11 cellular contexts compared by ENCODE assay signal in genomic region chr2:110679337-110679707, GRCh38. TPM values are rescaled to one million over a fixed set of nuclear protein-coding genes. Genes with fewer than 3 reads are reported as not detected.
DNase-seq lines count a peak whose midpoint lies in the region; ATAC-seq, FAIRE-seq and TF ChIP-seq lines count a peak whose summit lies in the region.
"Had no signal": no experiment of that assay in that cellular context is flagged by ENCODE, and none has a peak within 500 bp of the region (broad histone marks: within the 10 kb centered on the region; RNA-seq: fewer than 3 reads in every experiment).

No MANE protein-coding gene starts in this region.

- BruUV-seq in Calu3 (replicated peaks; lab: Mats Ljungman, UMichigan): no TSS peak
- BruUV-seq in GM12878 (replicated peaks; lab: Mats Ljungman, UMichigan): no TSS peak

- intact Hi-C loops in Calu3 (cut with micrococcal nuclease; ENCODE audit: unreplicated experiment) (loop anchor here (5.0 kb wide), 1 partner anchor 78 kb away; no protein-coding TSS in a partner anchor), GM12878 (cut with micrococcal nuclease; ENCODE audit: unreplicated experiment) (no loop called here)

- TF ChIP-seq POLR2A in GM12878 (IDR thresholded peaks at IDR 0.05; ENCODE audit: low read depth, low read length): no peak

- SMC1A ChIA-PET in GM12878 (lab: Charles Lee; ENCODE audit: uncharacterized antibody, unreplicated experiment): interaction anchor here (0.9 to 17.1 kb wide), 11 partner anchors 12 to 72 kb away, joined by 3 to 251 read pairs (median 8); no protein-coding TSS in a partner anchor

- peaks cover 9% of the 10 kb centered on the region for H3K4me1 ChIP-seq in GM12878 (ENCODE audit: control insufficient read depth, insufficient read depth, low read length)

- no peak for FAIRE-seq in GM12878 (lab: Jason Lieb, UNC)

- POLR2A ChIA-PET in GM12878 (lab: Charles Lee): interaction anchor here (0.8 to 3.1 kb wide), 7 partner anchors 10 to 68 kb away, joined by 3 to 22 read pairs (median 4); no protein-coding TSS in a partner anchor

- H4K20me1 ChIP-seq in GM12878 (ENCODE audit: control insufficient read depth, insufficient read depth): no peaks in the 10 kb centered on the region

- H2AFZ ChIP-seq in GM12878 (ENCODE audit: control insufficient read depth, low read depth, low read length): no peak overlapping the region

- peaks cover 39% of the 10 kb centered on the region for H3K79me2 ChIP-seq in GM12878 (ENCODE audit: control insufficient read depth, insufficient read depth, low read length)

- H3K4me2 ChIP-seq in GM12878 (ENCODE audit: control insufficient read depth, insufficient read depth): peak overlapping the region; percentile 93

- DNase-seq in Calu3: no peak
- no peak for DNase-seq in GM12878 (ENCODE audit: low read depth, low spot score)
- no peak for DNase-seq in nephron progenitor cell
- no peak for DNase-seq in H7
- no peak for DNase-seq in superior temporal gyrus (ENCODE audit: extremely low spot score)

- H3K27me3 Mint-ChIP-seq in Calu3 (ENCODE audit: unreplicated experiment) (peaks cover 34% of the 10 kb centered on the region), nephron progenitor cell (ENCODE audit: low read depth, poor library complexity) (peaks cover 8% of the 10 kb centered on the region)

- ATAC-seq in GM12878: no peak
- no peak for ATAC-seq in HG02610 (IDR thresholded peaks at IDR 0.05; ENCODE audit: unreplicated experiment)
- ATAC-seq: activated naive CD4-positive, alpha-beta T cell treated with anti-CD3 and anti-CD28 coated beads, Interleukin-2, amount 50 U/mL, for 72 hours had no signal

- RAD21 ChIA-PET in GM12878 (lab: Charles Lee; ENCODE audit: unreplicated experiment): interaction anchor here (1.0 to 5.4 kb wide), 6 partner anchors 14 to 75 kb away, joined by 3 to 53 read pairs (median 11); no protein-coding TSS in a partner anchor

- H3K36me3 ChIP-seq in KOPT-K1 (ENCODE audit: insufficient read depth, low read length) (peaks cover 21% of the 10 kb centered on the region), GM12878 (ENCODE audit: control insufficient read depth in 2 of 2, insufficient read depth in 2 of 2, low read length in 1 of 2) (no peaks in the 10 kb centered on the region), H7 (replicated peaks; ENCODE audit: control insufficient read depth, insufficient read depth, low read length) (no peaks in the 10 kb centered on the region; the same call in 1 of the 2 replicates)
- H3K36me3 ChIP-seq: tibial nerve had no signal

- H3K36me3 Mint-ChIP-seq in Calu3 (ENCODE audit: insufficient read depth, unreplicated experiment): peaks cover 21% of the 10 kb centered on the region
- no peaks in the 10 kb centered on the region for H3K36me3 Mint-ChIP-seq in nephron progenitor cell (ENCODE audit: low read depth)

- no peak for TF ChIP-seq EP300 in GM12878 (IDR thresholded peaks at IDR 0.05; ENCODE audit: borderline replicate concordance in 1 of 2, control insufficient read depth in 1 of 2, low read depth in 2 of 2, low read length in 2 of 2)

- H3K4me3 ChIP-seq in GM12878 (0 out of 2 replicates have a peak overlapping the region, but pooled peaks have one; percentile 87), H7 (ENCODE audit: insufficient read depth, low read depth, low read length) (no peak overlapping the region)
- H3K4me3 ChIP-seq: mucosa of descending colon had no signal

- H3K9me3 Mint-ChIP-seq in Calu3 (ENCODE audit: low read depth, unreplicated experiment) (no peaks in the 10 kb centered on the region), nephron progenitor cell (no peaks in the 10 kb centered on the region)
- H3K9me3 Mint-ChIP-seq: activated naive CD4-positive, alpha-beta T cell treated with anti-CD3 and anti-CD28 coated beads, Interleukin-2, amount 50 U/mL, for 72 hours had no signal

- H3K9me3 ChIP-seq in KOPT-K1 (ENCODE audit: insufficient read depth, low read length, poor library complexity, severe bottlenecking) (no peaks in the 10 kb centered on the region), GM12878 (replicated peaks; ENCODE audit: control insufficient read depth, insufficient read depth, low read length) (no peaks in the 10 kb centered on the region)
- H3K9me3 ChIP-seq: mucosa of descending colon, tibial nerve had no signal

- H3K9ac ChIP-seq in GM12878 (ENCODE audit: control insufficient read depth, insufficient read depth, low read length): no peak overlapping the region

- TF ChIP-seq RAD21 in GM12878 (IDR thresholded peaks at IDR 0.05; ENCODE audit: insufficient read depth, low read depth, low read length): peak; percentile 34

- H3K4me1 Mint-ChIP-seq in Calu3 (ENCODE audit: low read depth, unreplicated experiment) (peaks cover 30% of the 10 kb centered on the region), nephron progenitor cell (peaks cover 48% of the 10 kb centered on the region)

- CTCF ChIA-PET in Calu3 (lab: Charles Lee) (interaction anchor here (0.9 to 1.1 kb wide), 2 partner anchors 14 to 76 kb away, joined by 3 to 4 read pairs; no protein-coding TSS in a partner anchor), GM12878 (lab: Yijun Ruan, JAX) (interaction anchor here (0.9 to 4.4 kb wide), 9 partner anchors 14 to 76 kb away, joined by 3 to 43 read pairs (median 5); no protein-coding TSS in a partner anchor)

- H3K27ac Mint-ChIP-seq in Calu3 (ENCODE audit: unreplicated experiment): no peak overlapping the region
- peak overlapping the region; percentile 85 for H3K27ac Mint-ChIP-seq in nephron progenitor cell

- TF ChIP-seq CTCF in Calu3 (IDR thresholded peaks at IDR 0.05; ENCODE audit: unreplicated experiment) (no peak), GM12878 (IDR thresholded peaks at IDR 0.05 in 2 of 3, conservative IDR thresholded peaks at IDR 0.05 in 1 of 3; ENCODE audit: control insufficient read depth in 2 of 3, extremely low read depth in 1 of 3, insufficient read depth in 1 of 3, low read depth in 3 of 3, low read length in 3 of 3) (0 out of 6 replicates have a peak, but pooled peaks of 2 of the 3 experiments have one; percentile 9 to 19), nephron progenitor cell (IDR thresholded peaks at IDR 0.05) (no peak)

- in situ Hi-C loops in GM12878 (cut with MboI): no loop called here

- H3K4me3 Mint-ChIP-seq in Calu3 (ENCODE audit: low read depth, unreplicated experiment) (peak overlapping the region; percentile 94), nephron progenitor cell (peak overlapping the region; percentile 98)

- no peaks in the 10 kb centered on the region for H3K27me3 ChIP-seq in GM12878 (replicated peaks in 1 of 2; ENCODE audit: control insufficient read depth in 2 of 2, insufficient read depth in 2 of 2, low read length in 1 of 2)
- H3K27me3 ChIP-seq in H7 (ENCODE audit: control insufficient read depth, insufficient read depth, low read length): peaks cover 11% of the 10 kb centered on the region
- H3K27me3 ChIP-seq: tibial nerve had no signal

- WGBS in GM12878 (ENCODE audit: insufficient coverage, insufficient replicate concordance, low lambda C conversion rate, missing lambda C conversion rate): 27% methylated on average over 9 of the region's 9 CpGs

- H3K27ac ChIP-seq in KOPT-K1 (ENCODE audit: low read depth, low read length, poor library complexity, severe bottlenecking) (peak overlapping the region; percentile 99), GM12878 (ENCODE audit: control insufficient read depth, insufficient read depth) (no peak overlapping the region)

RNA-seq across cellular contexts. Expression of gene BUB1, which starts 1.5 kb away (rescaled TPM):
- total RNA-seq in Calu3 (2022) (63.6 and 66.1 TPM in 2 replicates), GM12878 (2014; rRNA removed) (83.5 and 95.9 TPM in 2 replicates), GM12878 (2014; rRNA removed; fragmentation: Illumina TruSeq; extraction: Trizol) (114 TPM in 2 replicates), GM12878 (2021) (73.9 and 77.1 TPM in 2 replicates)
- total RNA-seq in GM12878 (2013; cell fraction: nucleolus; rRNA removed): 180 and 201 TPM in 2 replicates
- 31.8 TPM for polyA plus RNA-seq in GM12878 (2011; ENCODE audit: low read depth)
- polyA plus RNA-seq in GM12878 (2011; rRNA removed) (105 and 140 TPM in 2 replicates), GM12878 (2014; fragmentation: Illumina TruSeq; extraction: Trizol) (94.2 and 121 TPM in 2 replicates), GM12878 (2014; fragmentation: Nextera tagmentation; extraction: Ambion mirVana) (10 to 100 TPM; 52.4 to 57.0 TPM), GM12878 (2014; rRNA removed) (59.8 and 80.8 TPM in 2 replicates), GM12878 (2016; fragmentation: Nextera tagmentation; extraction: Ambion mirVana) (100 to 1,000 TPM; 133 to 142 TPM)
- 55.8 and 57.1 TPM in 2 replicates for polyA plus RNA-seq in GM12878 (2011; cell fraction: cytosol; rRNA removed)
- polyA plus RNA-seq in GM12878 (2011; cell fraction: nucleus; rRNA removed): 79.1 and 91.4 TPM in 2 replicates
- 30.4 and 48.4 TPM in 2 replicates for polyA plus RNA-seq in GM12878 (2012)
- 122 and 124 TPM in 2 replicates for polyA minus RNA-seq in GM12878 (2011; rRNA and poly(A)+ RNA removed)
- 43.3 and 50.5 TPM in 2 replicates for polyA minus RNA-seq in GM12878 (2011; cell fraction: cytosol; rRNA and poly(A)+ RNA removed)
- 82.3 and 134 TPM in 2 replicates for polyA minus RNA-seq in GM12878 (2011; cell fraction: nucleus; rRNA and poly(A)+ RNA removed)
- total RNA-seq in H7 (2014; rRNA removed; shearing (Covaris generic)): 136 and 169 TPM in 2 replicates

RNA-seq across cellular contexts. Expression of gene ACOXL, which starts 53.1 kb away (rescaled TPM):
- total RNA-seq in Calu3 (2022) (2.4 and 2.7 TPM in 2 replicates), GM12878 (2014; rRNA removed) (0.73 and 1.1 TPM in 2 replicates), GM12878 (2014; rRNA removed; fragmentation: Illumina TruSeq; extraction: Trizol) (0.78 and 1.2 TPM in 2 replicates), GM12878 (2021) (0.51 and 1.1 TPM in 2 replicates)
- 11.3 and 14.2 TPM in 2 replicates for total RNA-seq in GM12878 (2013; cell fraction: nucleolus; rRNA removed)
- 0.45 TPM for polyA plus RNA-seq in GM12878 (2011; ENCODE audit: low read depth)
- polyA plus RNA-seq in GM12878 (2011; rRNA removed) (0.78 and 0.79 TPM in 2 replicates), GM12878 (2014; fragmentation: Illumina TruSeq; extraction: Trizol) (0.65 and 0.71 TPM in 2 replicates), GM12878 (2014; fragmentation: Nextera tagmentation; extraction: Ambion mirVana) (under 1 TPM; 0.05 to 0.47 TPM), GM12878 (2014; rRNA removed) (0.90 and 1.3 TPM in 2 replicates), GM12878 (2016; fragmentation: Nextera tagmentation; extraction: Ambion mirVana) (under 1 TPM; 0.68 to 0.83 TPM)
- 0.67 and 0.92 TPM in 2 replicates for polyA plus RNA-seq in GM12878 (2011; cell fraction: cytosol; rRNA removed)
- polyA plus RNA-seq in GM12878 (2011; cell fraction: nucleus; rRNA removed): 1.4 and 1.5 TPM in 2 replicates
- 0.95 and 1.8 TPM in 2 replicates for polyA plus RNA-seq in GM12878 (2012)
- polyA minus RNA-seq in GM12878 (2011; rRNA and poly(A)+ RNA removed): 0.52 and 2.3 TPM in 2 replicates
- not detected in 2 replicates for polyA minus RNA-seq in GM12878 (2011; cell fraction: cytosol; rRNA and poly(A)+ RNA removed)
- 0.97 and 1.6 TPM in 2 replicates for polyA minus RNA-seq in GM12878 (2011; cell fraction: nucleus; rRNA and poly(A)+ RNA removed)
- 2.7 and 6.0 TPM in 2 replicates for total RNA-seq in H7 (2014; rRNA removed; shearing (Covaris generic))
- total RNA-seq: NCI-H460 had no signal

Comparison
In these comparisons a context has a peak if more than half of its experiments do, and no peak if none do; other contexts are left out.
1. CTCF ChIP-seq: peak in GM12878 (2 of 3); none in Calu3 (single experiment) and nephron progenitor cell (single experiment).